Comparison of ENCODE assay signal across 1 cellular context in the genomic region with DNA sequence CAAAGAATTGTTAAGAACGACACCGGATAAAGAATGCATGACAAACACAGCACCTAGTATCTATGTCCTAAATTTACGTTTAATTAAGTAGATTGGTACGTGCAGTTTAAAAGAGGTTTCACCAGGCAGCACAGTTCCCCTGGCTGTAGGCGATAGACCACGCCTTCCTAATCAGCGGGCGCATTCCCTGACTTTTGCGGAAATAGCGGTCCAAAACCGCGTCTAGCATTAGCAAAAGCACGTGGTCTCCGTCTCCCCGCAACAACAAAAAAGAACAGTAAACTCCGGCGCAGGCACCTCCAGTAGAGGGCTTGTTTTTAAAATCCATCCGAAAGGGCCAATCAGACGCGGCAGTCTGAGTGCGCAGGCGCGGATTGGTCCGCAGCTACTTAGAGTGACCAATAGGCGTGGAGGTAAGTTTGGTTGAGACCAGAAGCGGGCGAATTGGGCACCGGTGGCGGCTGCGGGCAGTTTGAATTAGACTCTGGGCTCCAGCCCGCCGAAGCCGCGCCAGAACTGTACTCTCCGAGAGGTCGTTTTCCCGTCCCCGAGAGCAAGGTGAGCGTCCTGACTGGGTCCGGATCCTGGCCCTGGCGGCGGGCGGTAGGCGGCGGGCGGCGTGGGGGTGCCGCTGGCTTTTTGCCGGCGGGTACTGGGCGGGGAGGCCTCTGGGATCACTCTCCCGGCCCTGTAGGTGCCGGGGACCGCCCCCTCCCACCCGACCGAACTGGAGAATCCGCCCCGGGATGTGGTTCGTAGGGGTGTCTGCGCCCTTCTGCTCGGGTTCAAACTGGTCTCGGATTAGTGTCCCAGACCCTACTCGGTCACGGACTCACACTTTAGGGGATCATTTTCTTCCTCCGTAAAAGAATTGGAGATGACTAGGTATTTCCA.
TF ChIP-seq lines count a peak whose summit lies in the region.

A gene with protein sequence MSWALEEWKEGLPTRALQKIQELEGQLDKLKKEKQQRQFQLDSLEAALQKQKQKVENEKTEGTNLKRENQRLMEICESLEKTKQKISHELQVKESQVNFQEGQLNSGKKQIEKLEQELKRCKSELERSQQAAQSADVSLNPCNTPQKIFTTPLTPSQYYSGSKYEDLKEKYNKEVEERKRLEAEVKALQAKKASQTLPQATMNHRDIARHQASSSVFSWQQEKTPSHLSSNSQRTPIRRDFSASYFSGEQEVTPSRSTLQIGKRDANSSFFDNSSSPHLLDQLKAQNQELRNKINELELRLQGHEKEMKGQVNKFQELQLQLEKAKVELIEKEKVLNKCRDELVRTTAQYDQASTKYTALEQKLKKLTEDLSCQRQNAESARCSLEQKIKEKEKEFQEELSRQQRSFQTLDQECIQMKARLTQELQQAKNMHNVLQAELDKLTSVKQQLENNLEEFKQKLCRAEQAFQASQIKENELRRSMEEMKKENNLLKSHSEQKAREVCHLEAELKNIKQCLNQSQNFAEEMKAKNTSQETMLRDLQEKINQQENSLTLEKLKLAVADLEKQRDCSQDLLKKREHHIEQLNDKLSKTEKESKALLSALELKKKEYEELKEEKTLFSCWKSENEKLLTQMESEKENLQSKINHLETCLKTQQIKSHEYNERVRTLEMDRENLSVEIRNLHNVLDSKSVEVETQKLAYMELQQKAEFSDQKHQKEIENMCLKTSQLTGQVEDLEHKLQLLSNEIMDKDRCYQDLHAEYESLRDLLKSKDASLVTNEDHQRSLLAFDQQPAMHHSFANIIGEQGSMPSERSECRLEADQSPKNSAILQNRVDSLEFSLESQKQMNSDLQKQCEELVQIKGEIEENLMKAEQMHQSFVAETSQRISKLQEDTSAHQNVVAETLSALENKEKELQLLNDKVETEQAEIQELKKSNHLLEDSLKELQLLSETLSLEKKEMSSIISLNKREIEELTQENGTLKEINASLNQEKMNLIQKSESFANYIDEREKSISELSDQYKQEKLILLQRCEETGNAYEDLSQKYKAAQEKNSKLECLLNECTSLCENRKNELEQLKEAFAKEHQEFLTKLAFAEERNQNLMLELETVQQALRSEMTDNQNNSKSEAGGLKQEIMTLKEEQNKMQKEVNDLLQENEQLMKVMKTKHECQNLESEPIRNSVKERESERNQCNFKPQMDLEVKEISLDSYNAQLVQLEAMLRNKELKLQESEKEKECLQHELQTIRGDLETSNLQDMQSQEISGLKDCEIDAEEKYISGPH (N-terminal part only) (plus strand): TSS at position 432 of the 894 bp plus-strand sequence. CDS start 10,560 bp downstream, outside the sequence.

TF ChIP-seq in GM12878, 131 proteins besides CTCF, POLR2A, EP300 and RAD21 (continues in another document):
- TF ChIP-seq, protein P1, sequence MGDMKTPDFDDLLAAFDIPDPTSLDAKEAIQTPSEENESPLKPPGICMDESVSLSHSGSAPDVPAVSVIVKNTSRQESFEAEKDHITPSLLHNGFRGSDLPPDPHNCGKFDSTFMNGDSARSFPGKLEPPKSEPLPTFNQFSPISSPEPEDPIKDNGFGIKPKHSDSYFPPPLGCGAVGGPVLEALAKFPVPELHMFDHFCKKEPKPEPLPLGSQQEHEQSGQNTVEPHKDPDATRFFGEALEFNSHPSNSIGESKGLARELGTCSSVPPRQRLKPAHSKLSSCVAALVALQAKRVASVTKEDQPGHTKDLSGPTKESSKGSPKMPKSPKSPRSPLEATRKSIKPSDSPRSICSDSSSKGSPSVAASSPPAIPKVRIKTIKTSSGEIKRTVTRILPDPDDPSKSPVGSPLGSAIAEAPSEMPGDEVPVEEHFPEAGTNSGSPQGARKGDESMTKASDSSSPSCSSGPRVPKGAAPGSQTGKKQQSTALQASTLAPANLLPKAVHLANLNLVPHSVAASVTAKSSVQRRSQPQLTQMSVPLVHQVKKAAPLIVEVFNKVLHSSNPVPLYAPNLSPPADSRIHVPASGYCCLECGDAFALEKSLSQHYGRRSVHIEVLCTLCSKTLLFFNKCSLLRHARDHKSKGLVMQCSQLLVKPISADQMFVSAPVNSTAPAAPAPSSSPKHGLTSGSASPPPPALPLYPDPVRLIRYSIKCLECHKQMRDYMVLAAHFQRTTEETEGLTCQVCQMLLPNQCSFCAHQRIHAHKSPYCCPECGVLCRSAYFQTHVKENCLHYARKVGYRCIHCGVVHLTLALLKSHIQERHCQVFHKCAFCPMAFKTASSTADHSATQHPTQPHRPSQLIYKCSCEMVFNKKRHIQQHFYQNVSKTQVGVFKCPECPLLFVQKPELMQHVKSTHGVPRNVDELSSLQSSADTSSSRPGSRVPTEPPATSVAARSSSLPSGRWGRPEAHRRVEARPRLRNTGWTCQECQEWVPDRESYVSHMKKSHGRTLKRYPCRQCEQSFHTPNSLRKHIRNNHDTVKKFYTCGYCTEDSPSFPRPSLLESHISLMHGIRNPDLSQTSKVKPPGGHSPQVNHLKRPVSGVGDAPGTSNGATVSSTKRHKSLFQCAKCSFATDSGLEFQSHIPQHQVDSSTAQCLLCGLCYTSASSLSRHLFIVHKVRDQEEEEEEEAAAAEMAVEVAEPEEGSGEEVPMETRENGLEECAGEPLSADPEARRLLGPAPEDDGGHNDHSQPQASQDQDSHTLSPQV (IDR thresholded peaks at IDR 0.05) = no peak
- peak; percentile 26; the same call in 1 of the 2 replicates for TF ChIP-seq TAF1 (IDR thresholded peaks at IDR 0.05; ENCODE audit: borderline replicate concordance, low read depth, low read length)
- peak; percentile 96 for TF ChIP-seq SP1 (IDR thresholded peaks at IDR 0.05; ENCODE audit: low read depth, low read length)
- TF ChIP-seq SUPT20H (IDR thresholded peaks at IDR 0.05; ENCODE audit: borderline replicate concordance, control insufficient read depth, low read depth, low read length) = no peak
- peak; percentile 33; the same call in 1 of the 2 replicates for TF ChIP-seq PAX5 (IDR thresholded peaks at IDR 0.05; ENCODE audit: borderline replicate concordance, low read depth, low read length)
- no peak for TF ChIP-seq ZNF207 (IDR thresholded peaks at IDR 0.05; ENCODE audit: borderline replicate concordance)
- peak; percentile 69 for TF ChIP-seq ZNF622 (IDR thresholded peaks at IDR 0.05)
- peak; percentile 52; the same call in 1 of the 2 replicates for TF ChIP-seq GATAD2B (conservative IDR thresholded peaks at IDR 0.05; ENCODE audit: low read depth)
- TF ChIP-seq, protein P2, sequence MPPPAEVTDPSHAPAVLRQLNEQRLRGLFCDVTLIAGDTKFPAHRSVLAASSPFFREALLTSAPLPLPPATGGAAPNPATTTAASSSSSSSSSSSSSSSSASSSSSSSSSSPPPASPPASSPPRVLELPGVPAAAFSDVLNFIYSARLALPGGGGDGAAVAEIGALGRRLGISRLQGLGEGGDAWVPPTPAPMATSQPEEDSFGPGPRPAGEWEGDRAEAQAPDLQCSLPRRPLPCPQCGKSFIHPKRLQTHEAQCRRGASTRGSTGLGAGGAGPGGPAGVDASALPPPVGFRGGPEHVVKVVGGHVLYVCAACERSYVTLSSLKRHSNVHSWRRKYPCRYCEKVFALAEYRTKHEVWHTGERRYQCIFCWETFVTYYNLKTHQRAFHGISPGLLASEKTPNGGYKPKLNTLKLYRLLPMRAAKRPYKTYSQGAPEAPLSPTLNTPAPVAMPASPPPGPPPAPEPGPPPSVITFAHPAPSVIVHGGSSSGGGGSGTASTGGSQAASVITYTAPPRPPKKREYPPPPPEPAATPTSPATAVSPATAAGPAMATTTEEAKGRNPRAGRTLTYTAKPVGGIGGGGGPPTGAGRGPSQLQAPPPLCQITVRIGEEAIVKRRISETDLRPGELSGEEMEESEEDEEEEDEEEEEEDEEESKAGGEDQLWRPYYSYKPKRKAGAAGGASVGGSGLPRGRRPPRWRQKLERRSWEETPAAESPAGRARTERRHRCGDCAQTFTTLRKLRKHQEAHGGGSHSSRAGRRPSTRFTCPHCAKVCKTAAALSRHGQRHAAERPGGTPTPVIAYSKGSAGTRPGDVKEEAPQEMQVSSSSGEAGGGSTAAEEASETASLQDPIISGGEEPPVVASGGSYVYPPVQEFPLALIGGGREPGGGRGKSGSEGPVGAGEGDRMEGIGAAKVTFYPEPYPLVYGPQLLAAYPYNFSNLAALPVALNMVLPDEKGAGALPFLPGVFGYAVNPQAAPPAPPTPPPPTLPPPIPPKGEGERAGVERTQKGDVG (CRISPR knock-in tag; IDR thresholded peaks at IDR 0.05) = no peak
- no peak for TF ChIP-seq NFXL1 (IDR thresholded peaks at IDR 0.05; ENCODE audit: borderline replicate concordance)
- 0 out of 2 replicates have a peak, but pooled peaks have one; percentile 41 for TF ChIP-seq RFX5 (IDR thresholded peaks at IDR 0.05; ENCODE audit: low read depth, low read length)
- TF ChIP-seq, protein P3, sequence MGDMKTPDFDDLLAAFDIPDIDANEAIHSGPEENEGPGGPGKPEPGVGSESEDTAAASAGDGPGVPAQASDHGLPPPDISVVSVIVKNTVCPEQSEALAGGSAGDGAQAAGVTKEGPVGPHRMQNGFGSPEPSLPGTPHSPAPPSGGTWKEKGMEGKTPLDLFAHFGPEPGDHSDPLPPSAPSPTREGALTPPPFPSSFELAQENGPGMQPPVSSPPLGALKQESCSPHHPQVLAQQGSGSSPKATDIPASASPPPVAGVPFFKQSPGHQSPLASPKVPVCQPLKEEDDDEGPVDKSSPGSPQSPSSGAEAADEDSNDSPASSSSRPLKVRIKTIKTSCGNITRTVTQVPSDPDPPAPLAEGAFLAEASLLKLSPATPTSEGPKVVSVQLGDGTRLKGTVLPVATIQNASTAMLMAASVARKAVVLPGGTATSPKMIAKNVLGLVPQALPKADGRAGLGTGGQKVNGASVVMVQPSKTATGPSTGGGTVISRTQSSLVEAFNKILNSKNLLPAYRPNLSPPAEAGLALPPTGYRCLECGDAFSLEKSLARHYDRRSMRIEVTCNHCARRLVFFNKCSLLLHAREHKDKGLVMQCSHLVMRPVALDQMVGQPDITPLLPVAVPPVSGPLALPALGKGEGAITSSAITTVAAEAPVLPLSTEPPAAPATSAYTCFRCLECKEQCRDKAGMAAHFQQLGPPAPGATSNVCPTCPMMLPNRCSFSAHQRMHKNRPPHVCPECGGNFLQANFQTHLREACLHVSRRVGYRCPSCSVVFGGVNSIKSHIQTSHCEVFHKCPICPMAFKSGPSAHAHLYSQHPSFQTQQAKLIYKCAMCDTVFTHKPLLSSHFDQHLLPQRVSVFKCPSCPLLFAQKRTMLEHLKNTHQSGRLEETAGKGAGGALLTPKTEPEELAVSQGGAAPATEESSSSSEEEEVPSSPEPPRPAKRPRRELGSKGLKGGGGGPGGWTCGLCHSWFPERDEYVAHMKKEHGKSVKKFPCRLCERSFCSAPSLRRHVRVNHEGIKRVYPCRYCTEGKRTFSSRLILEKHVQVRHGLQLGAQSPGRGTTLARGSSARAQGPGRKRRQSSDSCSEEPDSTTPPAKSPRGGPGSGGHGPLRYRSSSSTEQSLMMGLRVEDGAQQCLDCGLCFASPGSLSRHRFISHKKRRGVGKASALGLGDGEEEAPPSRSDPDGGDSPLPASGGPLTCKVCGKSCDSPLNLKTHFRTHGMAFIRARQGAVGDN (IDR thresholded peaks at IDR 0.05) = no peak
- TF ChIP-seq, protein P4, sequence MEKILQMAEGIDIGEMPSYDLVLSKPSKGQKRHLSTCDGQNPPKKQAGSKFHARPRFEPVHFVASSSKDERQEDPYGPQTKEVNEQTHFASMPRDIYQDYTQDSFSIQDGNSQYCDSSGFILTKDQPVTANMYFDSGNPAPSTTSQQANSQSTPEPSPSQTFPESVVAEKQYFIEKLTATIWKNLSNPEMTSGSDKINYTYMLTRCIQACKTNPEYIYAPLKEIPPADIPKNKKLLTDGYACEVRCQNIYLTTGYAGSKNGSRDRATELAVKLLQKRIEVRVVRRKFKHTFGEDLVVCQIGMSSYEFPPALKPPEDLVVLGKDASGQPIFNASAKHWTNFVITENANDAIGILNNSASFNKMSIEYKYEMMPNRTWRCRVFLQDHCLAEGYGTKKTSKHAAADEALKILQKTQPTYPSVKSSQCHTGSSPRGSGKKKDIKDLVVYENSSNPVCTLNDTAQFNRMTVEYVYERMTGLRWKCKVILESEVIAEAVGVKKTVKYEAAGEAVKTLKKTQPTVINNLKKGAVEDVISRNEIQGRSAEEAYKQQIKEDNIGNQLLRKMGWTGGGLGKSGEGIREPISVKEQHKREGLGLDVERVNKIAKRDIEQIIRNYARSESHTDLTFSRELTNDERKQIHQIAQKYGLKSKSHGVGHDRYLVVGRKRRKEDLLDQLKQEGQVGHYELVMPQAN (conservative IDR thresholded peaks at IDR 0.05) = peak; percentile 99
- no peak for TF ChIP-seq KDM1A (IDR thresholded peaks at IDR 0.05; ENCODE audit: borderline replicate concordance)
- peak; percentile 29 to 31; a peak in 1 of 4 replicates for TF ChIP-seq BHLHE40 (IDR thresholded peaks at IDR 0.05; ENCODE audit: borderline replicate concordance in 1 of 2, low read depth in 2 of 2, low read length in 1 of 2)
- peak; percentile 29; the same call in 1 of the 2 replicates for TF ChIP-seq CREM (IDR thresholded peaks at IDR 0.05; ENCODE audit: low read depth)
- TF ChIP-seq, protein P5, sequence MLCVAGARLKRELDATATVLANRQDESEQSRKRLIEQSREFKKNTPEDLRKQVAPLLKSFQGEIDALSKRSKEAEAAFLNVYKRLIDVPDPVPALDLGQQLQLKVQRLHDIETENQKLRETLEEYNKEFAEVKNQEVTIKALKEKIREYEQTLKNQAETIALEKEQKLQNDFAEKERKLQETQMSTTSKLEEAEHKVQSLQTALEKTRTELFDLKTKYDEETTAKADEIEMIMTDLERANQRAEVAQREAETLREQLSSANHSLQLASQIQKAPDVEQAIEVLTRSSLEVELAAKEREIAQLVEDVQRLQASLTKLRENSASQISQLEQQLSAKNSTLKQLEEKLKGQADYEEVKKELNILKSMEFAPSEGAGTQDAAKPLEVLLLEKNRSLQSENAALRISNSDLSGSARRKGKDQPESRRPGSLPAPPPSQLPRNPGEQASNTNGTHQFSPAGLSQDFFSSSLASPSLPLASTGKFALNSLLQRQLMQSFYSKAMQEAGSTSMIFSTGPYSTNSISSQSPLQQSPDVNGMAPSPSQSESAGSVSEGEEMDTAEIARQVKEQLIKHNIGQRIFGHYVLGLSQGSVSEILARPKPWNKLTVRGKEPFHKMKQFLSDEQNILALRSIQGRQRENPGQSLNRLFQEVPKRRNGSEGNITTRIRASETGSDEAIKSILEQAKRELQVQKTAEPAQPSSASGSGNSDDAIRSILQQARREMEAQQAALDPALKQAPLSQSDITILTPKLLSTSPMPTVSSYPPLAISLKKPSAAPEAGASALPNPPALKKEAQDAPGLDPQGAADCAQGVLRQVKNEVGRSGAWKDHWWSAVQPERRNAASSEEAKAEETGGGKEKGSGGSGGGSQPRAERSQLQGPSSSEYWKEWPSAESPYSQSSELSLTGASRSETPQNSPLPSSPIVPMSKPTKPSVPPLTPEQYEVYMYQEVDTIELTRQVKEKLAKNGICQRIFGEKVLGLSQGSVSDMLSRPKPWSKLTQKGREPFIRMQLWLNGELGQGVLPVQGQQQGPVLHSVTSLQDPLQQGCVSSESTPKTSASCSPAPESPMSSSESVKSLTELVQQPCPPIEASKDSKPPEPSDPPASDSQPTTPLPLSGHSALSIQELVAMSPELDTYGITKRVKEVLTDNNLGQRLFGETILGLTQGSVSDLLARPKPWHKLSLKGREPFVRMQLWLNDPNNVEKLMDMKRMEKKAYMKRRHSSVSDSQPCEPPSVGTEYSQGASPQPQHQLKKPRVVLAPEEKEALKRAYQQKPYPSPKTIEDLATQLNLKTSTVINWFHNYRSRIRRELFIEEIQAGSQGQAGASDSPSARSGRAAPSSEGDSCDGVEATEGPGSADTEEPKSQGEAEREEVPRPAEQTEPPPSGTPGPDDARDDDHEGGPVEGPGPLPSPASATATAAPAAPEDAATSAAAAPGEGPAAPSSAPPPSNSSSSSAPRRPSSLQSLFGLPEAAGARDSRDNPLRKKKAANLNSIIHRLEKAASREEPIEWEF (IDR thresholded peaks at IDR 0.05; ENCODE audit: insufficient replicate concordance, low read depth, low read length) = no peak
- peak; percentile 65 for TF ChIP-seq IKZF1 (conservative IDR thresholded peaks at IDR 0.05)
